ENCODE assay signal across 8 cellular contexts in the genomic region with DNA sequence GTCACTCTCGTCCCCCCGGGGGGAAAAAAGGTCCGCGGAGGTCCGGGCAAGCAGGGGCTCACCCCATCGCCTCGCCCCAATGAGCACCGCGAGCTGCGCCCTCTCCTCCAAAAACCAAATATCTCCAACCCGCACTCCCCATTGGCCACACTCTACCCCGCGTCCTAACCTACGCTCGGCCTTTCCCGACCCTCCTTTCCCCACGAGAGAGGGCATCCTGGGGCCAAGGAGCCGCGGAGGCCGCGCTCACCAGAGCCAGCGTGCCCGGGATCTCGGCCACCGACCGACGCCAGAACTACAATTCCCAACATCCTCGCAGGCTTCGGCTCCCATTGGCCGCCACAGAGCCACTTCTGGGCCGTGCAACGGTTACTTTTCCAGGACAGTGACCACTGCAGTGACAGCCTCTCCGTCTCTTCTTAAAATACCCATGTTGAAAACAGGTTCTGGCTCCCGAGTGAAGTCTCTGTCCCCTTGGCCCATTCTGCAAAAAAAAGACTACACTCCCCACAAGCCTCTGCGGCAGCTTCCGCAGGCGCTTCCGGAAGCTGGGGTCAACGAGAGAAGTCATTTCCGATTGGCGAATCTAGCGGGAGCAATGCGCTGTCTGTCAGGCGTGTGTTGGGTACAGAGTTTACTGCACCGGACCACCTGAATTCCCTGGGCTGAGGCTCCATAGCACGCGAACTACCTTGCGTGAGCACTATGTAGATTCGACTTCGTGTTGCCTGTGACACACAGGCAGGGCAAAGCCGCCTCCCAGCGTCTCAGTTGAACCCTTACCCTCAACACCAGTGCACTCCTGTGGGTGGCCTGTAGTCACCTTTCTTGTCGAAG. TPM values are rescaled to one million over a fixed set of nuclear protein-coding genes. Genes with fewer than 3 reads are reported as not detected.
A peak's percentile ranks its signal among the peaks of the same experiment; 100 is the strongest.
DNase-seq lines count a peak whose midpoint lies in the region; ATAC-seq and TF ChIP-seq lines count a peak whose summit lies in the region.

A gene (minus strand): TSS at position 285 of the 837 bp plus-strand sequence. CDS start 15,020 bp downstream, outside the sequence.

- intact Hi-C loops in left lung (cut with DNase I), result no loop called here

- H3K4me3 ChIP-seq in BE2C (ENCODE audit: low read depth, low read length) (peak within 1 kb of the TSS; percentile 82), coronary artery (peak within 1 kb of the TSS; percentile 96), left lung (peak within 1 kb of the TSS; percentile 89 to 92)

- H3K36me3 ChIP-seq in BE2C (no peaks in the 10 kb centered on the region), left lung (no peaks in the 10 kb centered on the region)

- ATAC-seq in HG03378 (IDR thresholded peaks at IDR 0.05; ENCODE audit: unreplicated experiment) (peak; percentile 91), left lung (peak; percentile 98)

- H3K27ac ChIP-seq in coronary artery (peak within 1 kb of the TSS; percentile 71 to 89), left lung (peak within 1 kb of the TSS; percentile 82 to 86)

- no peaks in the 10 kb centered on the region for H3K4me1 ChIP-seq in BE2C
- H3K4me1 ChIP-seq in left lung, result peaks cover 7 to 17% of the 10 kb centered on the region in 2 donors

- H3K9me3 ChIP-seq in BE2C (no peaks in the 10 kb centered on the region), left lung (no peaks in the 10 kb centered on the region)

- H3K27me3 ChIP-seq in BE2C (no peaks in the 10 kb centered on the region), left lung (no peaks in the 10 kb centered on the region)

- DNase-seq in BE2C, result peak; percentile 70
- DNase-seq in NCI-H524 (lab: John Stamatoyannopoulos, UW), result peak; percentile 58 to 79
- DNase-seq in activated CD4-positive, alpha-beta T cell treated with anti-CD3 and anti-CD28 coated beads for 48 hours, result peak; percentile 83
- DNase-seq in coronary artery (ENCODE audit: low spot score), result peak; percentile 87
- peak; percentile 82 to 89 for DNase-seq in left lung
- peak; percentile 70 for DNase-seq in stimulated activated CD4-positive, alpha-beta T cell treated with anti-CD3 and anti-CD28 coated beads, Interleukin-4, amount 100 ng/mL, for 1 hour

- TF ChIP-seq CTCF in BE2C (IDR thresholded peaks at IDR 0.05; ENCODE audit: low read depth, low read length), result no peak
- no peak for TF ChIP-seq CTCF in coronary artery (IDR thresholded peaks at IDR 0.05)
- no peak for TF ChIP-seq CTCF in left lung (IDR thresholded peaks at IDR 0.05)

- TF ChIP-seq POLR2A in GM19099 (IDR thresholded peaks at IDR 0.05; ENCODE audit: extremely low read depth, insufficient read length, low read depth), result peak; percentile 85

RNA-seq across cellular contexts. Expression of the gene that starts here (rescaled TPM):
- 3.8 TPM for polyA plus RNA-seq in BE2C (2012; ENCODE audit: insufficient read depth, insufficient read length, low read depth)
- total RNA-seq in left lung, result 1 to 10 TPM; 8.4 to 8.6 TPM

Comparison
In these comparisons a context has a peak if more than half of its experiments do, and no peak if none do; other contexts are left out.
1. Peak in every context shown above with its lines: DNase-seq, ATAC-seq, H3K4me3 ChIP-seq and H3K27ac ChIP-seq.